In genomic region chr20:49188101-49188784, GRCh38 we compare ENCODE assay signal across 8 cellular contexts. TPM values are rescaled to one million over a fixed set of nuclear protein-coding genes. Genes with fewer than 3 reads are reported as not detected.
A peak's percentile ranks its signal among the peaks of the same experiment; 100 is the strongest.
DNase-seq lines count a peak whose midpoint lies in the region; ATAC-seq, FAIRE-seq and TF ChIP-seq lines count a peak whose summit lies in the region.

Gene STAU1, minus strand, starts transcription at chr20:49188334. Its CDS starts 22,133 bp downstream, at chr20:49166201.

- TF ChIP-seq POLR2A in GM19193 (IDR thresholded peaks at IDR 0.05; ENCODE audit: extremely low read depth, insufficient read depth, insufficient read length): peak; percentile 78

- no peaks in the 10 kb centered on the region for H3K36me3 ChIP-seq in kidney (ENCODE audit: control insufficient read depth in 1 of 2, insufficient read depth in 2 of 2, low read length in 2 of 2)

- intact Hi-C loops in kidney (cut with DNase I): no loop called here

- peak within 1 kb of the TSS; percentile 78 to 86 for H3K27ac ChIP-seq in kidney (ENCODE audit: low read depth in 2 of 2, low read length in 2 of 2)

- peak; percentile 83 to 88 for DNase-seq in AML-193 (lab: John Stamatoyannopoulos, UW)
- DNase-seq in NCI-H510A treated with DMSO at 0.1 percent for 48 hours (lab: John Stamatoyannopoulos, UW): peak; percentile 86
- peak; percentile 86 for DNase-seq in activated CD4-positive, alpha-beta T cell treated with anti-CD3 and anti-CD28 coated beads for 24 hours (ENCODE audit: low read depth in 2 of 2)
- peak; percentile 97 for DNase-seq in cerebellum (ENCODE audit: low spot score)
- peak; percentile 98 for DNase-seq in kidney
- peak; percentile 84 to 90 for DNase-seq in stimulated activated CD4-positive, alpha-beta T cell treated with anti-CD3 and anti-CD28 coated beads, Interleukin-15, amount 100 ng/mL, for 1 hour (ENCODE audit: low read depth in 1 of 2, low spot score in 1 of 2)

- peak within 1 kb of the TSS; percentile 12 to 96 for H3K9ac ChIP-seq in kidney (ENCODE audit: low read length in 2 of 2)

- no peaks in the 10 kb centered on the region for H3K9me3 ChIP-seq in kidney (ENCODE audit: control insufficient read depth in 1 of 2, low read length in 2 of 2)

- ATAC-seq in HG03439 (IDR thresholded peaks at IDR 0.05; ENCODE audit: unreplicated experiment): peak; percentile 81

- peaks cover 0 to 7% of the 10 kb centered on the region in 2 donors for H3K4me1 ChIP-seq in kidney (ENCODE audit: control insufficient read depth in 1 of 2, insufficient read depth in 1 of 2, low read depth in 1 of 2, low read length in 2 of 2)

- peak within 1 kb of the TSS; percentile 65 to 92 for H3K4me3 ChIP-seq in kidney (ENCODE audit: low read length in 2 of 2)

- no peak for TF ChIP-seq CTCF in kidney (IDR thresholded peaks at IDR 0.05; ENCODE audit: borderline replicate concordance, extremely low read depth, insufficient read depth)

- no peak for FAIRE-seq in kidney (lab: Jason Lieb, UNC)

RNA-seq across cellular contexts. Expression of gene STAU1, which starts in this region (rescaled TPM):
- 36.0 TPM for total RNA-seq in cerebellum
- 85.4 TPM for total RNA-seq in kidney
- polyA plus RNA-seq in kidney (ENCODE audit: insufficient read depth, low read depth, low replicate concordance): 53.3 TPM

Comparison
In these comparisons a context has a peak if more than half of its experiments do, and no peak if none do; other contexts are left out.
1. Peak in every context shown above with its lines: DNase-seq, ATAC-seq, H3K4me3 ChIP-seq and H3K27ac ChIP-seq.